39 cellular contexts compared by ENCODE assay signal in the genomic region with DNA sequence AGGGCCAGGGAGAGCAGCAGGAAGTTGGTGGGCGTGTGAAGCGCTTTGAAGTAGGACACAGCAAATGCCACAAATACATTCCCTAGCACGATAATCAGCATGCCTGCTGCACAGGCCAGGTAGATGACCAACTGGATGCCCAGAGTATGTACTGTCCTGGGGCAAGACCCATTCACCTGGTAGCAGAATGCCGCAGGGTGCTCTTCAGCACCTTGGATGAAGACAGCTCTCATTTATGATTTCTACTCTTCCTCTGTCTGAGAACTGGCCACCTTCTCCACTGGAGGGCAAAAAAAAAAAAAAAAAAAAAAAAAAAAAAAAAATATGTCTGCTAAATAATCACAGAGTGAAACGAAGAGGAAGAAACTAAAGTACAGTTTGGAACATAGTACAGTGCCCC. TPM values are rescaled to one million over a fixed set of nuclear protein-coding genes. Genes with fewer than 3 reads are reported as not detected.
"Had no signal": no experiment of that assay in that cellular context is flagged by ENCODE, and none has a peak within 500 bp of the region (broad histone marks: within the 10 kb centered on the region; RNA-seq: fewer than 3 reads in every experiment).

TAAR5 (minus strand) TSS at position 288 of the 400 bp plus-strand sequence; CDS start at position 233, 55 bp downstream.

- FAIRE-seq: endometrium, endothelial cell of umbilical vein had no signal

- H3K27ac ChIP-seq: breast epithelium, cardiac muscle cell, colonic mucosa, epithelial cell of prostate, esophagus squamous epithelium, gastroesophageal sphincter, heart right ventricle had no signal

- DNase-seq: activated CD4-positive, alpha-beta T cell treated with anti-CD3 and anti-CD28 coated beads for 1 hour; activated CD4-positive, alpha-beta T cell treated with anti-CD3 and anti-CD28 coated beads for 4 hours; activated CD4-positive, alpha-beta T cell treated with anti-CD3 and anti-CD28 coated beads, Interleukin-2, amount 10 ng/mL, durations not matched to agents 7 days and 5 days; activated CD4-positive, alpha-beta T cell treated with anti-CD3 and anti-CD28 coated beads, Interleukin-2, amount 50 U/mL, for 48 hours; activated CD8-positive, alpha-beta memory T cell treated with anti-CD3 and anti-CD28 coated beads for 24 hours; activated CD8-positive, alpha-beta memory T cell treated with anti-CD3 and anti-CD28 coated beads, Interleukin-2, amount 50 U/mL, for 48 hours; activated CD8-positive, alpha-beta T cell treated with anti-CD3 and anti-CD28 coated beads for 36 hours; activated effector memory CD4-positive, alpha-beta T cell treated with Interleukin-2 at 50 U/mL for 16 hours; activated gamma-delta T cell treated with Interleukin-2 at 50 U/mL for 16 hours; activated naive CD4-positive, alpha-beta T cell treated with anti-CD3 and anti-CD28 coated beads, Interleukin-2, amount 50 U/mL, for 16 hours; activated naive CD4-positive, alpha-beta T cell treated with Interleukin-2 at 50 U/mL for 16 hours; activated T-cell treated with anti-CD3 and anti-CD28 coated beads for 4 hours; activated T-cell treated with anti-CD3 and anti-CD28 coated beads, Interleukin-2, amount 50 U/mL, for 4 hours; amniotic stem cell; aorta; central memory CD4-positive, alpha-beta T cell; cerebellar nuclear complex; colonic mucosa; effector CD8-positive, alpha-beta T cell; esophagus squamous epithelium; foreskin melanocyte; heart right ventricle; T-helper 2 cell had no signal

- H3K9me3 Mint-ChIP-seq: activated CD4-positive, alpha-beta T cell treated with anti-CD3 and anti-CD28 coated beads, Interleukin-2, amount 10 ng/mL, durations not matched to agents 7 days and 5 days; activated CD8-positive, alpha-beta T cell treated with anti-CD3 and anti-CD28 coated beads for 36 hours; activated T-cell treated with anti-CD3 and anti-CD28 coated beads, Interleukin-2, amount 50 U/mL, for 4 hours; activated T-helper 17 cell treated with anti-CD3 and anti-CD28 coated beads, Interleukin-2, amount 50 U/mL, for 72 hours; brain had no signal

- H3K4me1 Mint-ChIP-seq: activated CD4-positive, alpha-beta T cell treated with anti-CD3 and anti-CD28 coated beads, Interleukin-2, amount 10 ng/mL, durations not matched to agents 7 days and 5 days; activated T-helper 17 cell treated with anti-CD3 and anti-CD28 coated beads, Interleukin-2, amount 50 U/mL, for 72 hours; brain had no signal

- H3K9me3 ChIP-seq: breast epithelium, colonic mucosa, esophagus squamous epithelium, gastroesophageal sphincter, heart right ventricle had no signal

- H3K4me3 Mint-ChIP-seq: activated CD4-positive, alpha-beta T cell treated with anti-CD3 and anti-CD28 coated beads, Interleukin-2, amount 10 ng/mL, durations not matched to agents 7 days and 5 days; activated CD8-positive, alpha-beta T cell treated with anti-CD3 and anti-CD28 coated beads for 36 hours; activated naive CD8-positive, alpha-beta T cell; activated T-cell treated with anti-CD3 and anti-CD28 coated beads, Interleukin-2, amount 50 U/mL, for 4 hours; activated T-helper 17 cell treated with anti-CD3 and anti-CD28 coated beads, Interleukin-2, amount 50 U/mL, for 72 hours; brain had no signal

- H3K4me3 ChIP-seq: breast epithelium, cardiac muscle cell, colonic mucosa, esophagus squamous epithelium, gastroesophageal sphincter, heart right ventricle had no signal

- H3K36me3 Mint-ChIP-seq: activated naive CD8-positive, alpha-beta T cell; brain had no signal

- ATAC-seq: activated CD8-positive, alpha-beta T cell treated with anti-CD3 and anti-CD28 coated beads for 36 hours; activated T-cell treated with anti-CD3 and anti-CD28 coated beads, Interleukin-2, amount 50 U/mL, for 4 hours; activated T-helper 17 cell treated with anti-CD3 and anti-CD28 coated beads, Interleukin-2, amount 50 U/mL, for 72 hours; gastroesophageal sphincter; heart right ventricle had no signal

- H3K27me3 ChIP-seq: breast epithelium, cardiac muscle cell, colonic mucosa, esophagus squamous epithelium had no signal

- H3K27me3 Mint-ChIP-seq: brain had no signal

- H3K36me3 ChIP-seq: breast epithelium, cardiac muscle cell, colonic mucosa, esophagus squamous epithelium, gastroesophageal sphincter, heart right ventricle had no signal

- H3K4me1 ChIP-seq: breast epithelium, colonic mucosa, esophagus squamous epithelium, gastroesophageal sphincter, heart right ventricle had no signal

- H3K27ac Mint-ChIP-seq: activated CD4-positive, alpha-beta T cell treated with anti-CD3 and anti-CD28 coated beads, Interleukin-2, amount 10 ng/mL, durations not matched to agents 7 days and 5 days; activated CD8-positive, alpha-beta T cell treated with anti-CD3 and anti-CD28 coated beads for 36 hours; activated naive CD8-positive, alpha-beta T cell; activated T-helper 17 cell treated with anti-CD3 and anti-CD28 coated beads, Interleukin-2, amount 50 U/mL, for 72 hours; brain had no signal

RNA-seq across cellular contexts. Expression of gene TAAR5, which starts in this region (rescaled TPM):
- total RNA-seq: activated CD4-positive, alpha-beta T cell treated with anti-CD3 and anti-CD28 coated beads, Interleukin-2, amount 10 ng/mL, durations not matched to agents 7 days and 5 days; activated CD8-positive, alpha-beta T cell treated with anti-CD3 and anti-CD28 coated beads for 36 hours; activated T-cell treated with anti-CD3 and anti-CD28 coated beads, Interleukin-2, amount 50 U/mL, for 4 hours; activated T-helper 17 cell treated with anti-CD3 and anti-CD28 coated beads, Interleukin-2, amount 50 U/mL, for 72 hours; aorta; breast epithelium; cardiac muscle cell; colonic mucosa; dermis microvascular lymphatic vessel endothelial cell; endothelial cell of umbilical vein; esophagus squamous epithelium; fibroblast of lung; fibroblast of villous mesenchyme; gastroesophageal sphincter; glomerular endothelial cell; heart right ventricle; T-helper 1 cell treated with Interleukin-12 subunit alpha and Interleukin-12 subunit beta and Interleukin-4 antibody, amounts not matched to agents 30 ng/mL and 1 ng/mL, for 36 hours had no signal
- polyA plus RNA-seq: adipose tissue, aorta, cardiac muscle cell, endothelial cell of umbilical vein, esophagus, fibroblast of lung, heart right ventricle had no signal
